Comparison of ENCODE assay signal across 8 cellular contexts in genomic region chr1:2642131-2642559, GRCh38. TPM values are rescaled to one million over a fixed set of nuclear protein-coding genes. Genes with fewer than 3 reads are reported as not detected.
A peak's percentile ranks its signal among the peaks of the same experiment; 100 is the strongest.
DNase-seq lines count a peak whose midpoint lies in the region; ATAC-seq, FAIRE-seq and TF ChIP-seq lines count a peak whose summit lies in the region.

No MANE protein-coding gene starts in this region.

- TF ChIP-seq CTCF in GM12878 (IDR thresholded peaks at IDR 0.05 in 2 of 3, conservative IDR thresholded peaks at IDR 0.05 in 1 of 3; ENCODE audit: control insufficient read depth in 2 of 3, extremely low read depth in 1 of 3, insufficient read depth in 1 of 3, low read depth in 3 of 3, low read length in 3 of 3): no peak

- H3K27me3 Mint-ChIP-seq in memory B cell: no peaks in the 10 kb centered on the region

- SMC1A ChIA-PET in GM12878 (lab: Charles Lee; ENCODE audit: uncharacterized antibody, unreplicated experiment): no interaction called here

- intact Hi-C loops in Right ventricle myocardium superior (cut with DNase I): no loop called here
- intact Hi-C loops in cardiac septum (cut with DNase I): loop anchor here (2.0 to 10.0 kb wide), 4 partner anchors 55 to 445 kb away; partner anchors contain the start of genes PANK4 and PRXL2B
- intact Hi-C loops in GM12878 (cut with micrococcal nuclease; ENCODE audit: unreplicated experiment): loop anchor here (2.0 kb wide), 1 partner anchor 55 kb away; the partner anchor contains the start of gene PRXL2B

- peak overlapping the region; percentile 92 for H3K27ac Mint-ChIP-seq in memory B cell

- H4K20me1 ChIP-seq in GM12878 (ENCODE audit: control insufficient read depth, insufficient read depth): no peaks in the 10 kb centered on the region

- H3K4me1 Mint-ChIP-seq in memory B cell: peaks cover 15% of the 10 kb centered on the region

- DNase-seq in Right ventricle myocardium superior (no peak), cardiac septum (ENCODE audit: low spot score) (no peak), GM12878 (ENCODE audit: low read depth, low spot score) (no peak), memory B cell (ENCODE audit: low spot score in 2 of 2) (no peak), NCI-H1417 (lab: John Stamatoyannopoulos, UW) (no peak), DMS 273 treated with DMSO at 0.1 percent for 48 hours (lab: John Stamatoyannopoulos, UW) (no peak)

- H3K4me1 ChIP-seq in GM12878 (ENCODE audit: control insufficient read depth, insufficient read depth, low read length) (peaks cover 6% of the 10 kb centered on the region), urinary bladder (ENCODE audit: insufficient read depth) (peaks cover 2% of the 10 kb centered on the region)

- H3K9me3 Mint-ChIP-seq in memory B cell: peaks cover 6% of the 10 kb centered on the region

- H3K79me2 ChIP-seq in GM12878 (ENCODE audit: control insufficient read depth, insufficient read depth, low read length): peaks cover 4% of the 10 kb centered on the region

- H3K9me3 ChIP-seq in GM12878 (replicated peaks; ENCODE audit: control insufficient read depth, insufficient read depth, low read length): peaks cover 5% of the 10 kb centered on the region; the same call in 2 of the 3 replicates

- H3K9ac ChIP-seq in GM12878 (ENCODE audit: control insufficient read depth, insufficient read depth, low read length): peak overlapping the region; percentile 89

- H2AFZ ChIP-seq in GM12878 (ENCODE audit: control insufficient read depth, low read depth, low read length): peak overlapping the region; percentile 95; the same call in 1 of the 2 replicates

- H3K27ac ChIP-seq in GM12878 (ENCODE audit: control insufficient read depth, insufficient read depth) (peak overlapping the region; percentile 91), urinary bladder (ENCODE audit: low read depth) (no peak overlapping the region)

- FAIRE-seq in GM12878 (lab: Jason Lieb, UNC): no peak

- POLR2A ChIA-PET in GM12878 (lab: Charles Lee): no interaction called here

- CTCF ChIA-PET in GM12878 (lab: Yijun Ruan, JAX): no interaction called here

- TF ChIP-seq POLR2A in GM12878 (IDR thresholded peaks at IDR 0.05; ENCODE audit: low read depth, low read length): no peak

- RAD21 ChIA-PET in GM12878 (lab: Charles Lee; ENCODE audit: unreplicated experiment): no interaction called here

- peaks cover 2% of the 10 kb centered on the region for H3K36me3 Mint-ChIP-seq in memory B cell

- TSS peak; percentile 70 for BruUV-seq in GM12878 (replicated peaks; lab: Mats Ljungman, UMichigan)

- H3K36me3 ChIP-seq in GM12878 (ENCODE audit: control insufficient read depth in 2 of 2, insufficient read depth in 2 of 2, low read length in 1 of 2): no peaks in the 10 kb centered on the region
- H3K36me3 ChIP-seq in urinary bladder (ENCODE audit: insufficient read depth): no peaks in the 10 kb centered on the region

- TF ChIP-seq EP300 in GM12878 (IDR thresholded peaks at IDR 0.05; ENCODE audit: borderline replicate concordance in 1 of 2, control insufficient read depth in 1 of 2, low read depth in 2 of 2, low read length in 2 of 2): no peak

- peak overlapping the region; percentile 93 for H3K4me3 Mint-ChIP-seq in memory B cell

- in situ Hi-C loops in GM12878 (cut with MboI): no loop called here

- no peaks in the 10 kb centered on the region; a peak in 1 of 4 replicates for H3K27me3 ChIP-seq in GM12878 (replicated peaks in 1 of 2; ENCODE audit: control insufficient read depth in 2 of 2, insufficient read depth in 2 of 2, low read length in 1 of 2)

- 37% methylated on average over 11 of the region's 11 CpGs for WGBS in GM12878 (ENCODE audit: insufficient coverage, insufficient replicate concordance, low lambda C conversion rate, missing lambda C conversion rate)
- 29% methylated on average over 11 of the region's 11 CpGs for WGBS in urinary bladder

- peak overlapping the region; percentile 98 for H3K4me2 ChIP-seq in GM12878 (ENCODE audit: control insufficient read depth, insufficient read depth)

- H3K4me3 ChIP-seq in GM12878: peak overlapping the region; percentile 90
- H3K4me3 ChIP-seq in urinary bladder (ENCODE audit: low read depth, low read length): peak overlapping the region; percentile 87

- ATAC-seq in Right ventricle myocardium superior (ENCODE audit: poor library complexity) (peak; percentile 14), GM12878 (no peak), memory B cell (ENCODE audit: low read depth) (no peak), HG03342 (IDR thresholded peaks at IDR 0.05; ENCODE audit: unreplicated experiment) (no peak)

- TF ChIP-seq RAD21 in GM12878 (IDR thresholded peaks at IDR 0.05; ENCODE audit: insufficient read depth, low read depth, low read length): no peak

TF ChIP-seq in GM12878, 131 proteins besides CTCF, POLR2A, EP300 and RAD21 (continues in another document):
- no peak for TF ChIP-seq JUND (IDR thresholded peaks at IDR 0.05; ENCODE audit: low read depth, low read length)
- no peak for TF ChIP-seq RCOR1 (conservative IDR thresholded peaks at IDR 0.05; ENCODE audit: low read depth, low read length)
- no peak for TF ChIP-seq ZNF687 (IDR thresholded peaks at IDR 0.05)
- no peak for TF ChIP-seq CHD1 (IDR thresholded peaks at IDR 0.05; ENCODE audit: low read depth, low read length)
- no peak for TF ChIP-seq CBX5 (IDR thresholded peaks at IDR 0.05; ENCODE audit: low read depth)
- TF ChIP-seq BHLHE40 (IDR thresholded peaks at IDR 0.05; ENCODE audit: borderline replicate concordance in 1 of 2, low read depth in 2 of 2, low read length in 1 of 2): peak in 1 of 2 experiments; percentile 67; a peak in 2 of 4 replicates

RNA-seq across cellular contexts. Expression of gene MMEL1, which starts 9.3 kb away (rescaled TPM):
- 0.48 TPM for total RNA-seq in Right ventricle myocardium superior
- total RNA-seq in cardiac septum: not detected
- total RNA-seq in GM12878 (2013; cell fraction: nucleolus; rRNA removed): not detected in 2 replicates
- total RNA-seq in GM12878 (2014; rRNA removed): not detected in 2 replicates
- not detected in 2 replicates for total RNA-seq in GM12878 (2014; rRNA removed; fragmentation: Illumina TruSeq; extraction: Trizol)
- not detected in 2 replicates for total RNA-seq in GM12878 (2021)
- polyA plus RNA-seq in GM12878 (2011; ENCODE audit: low read depth): not detected
- 0.11 and 0.13 TPM in 2 replicates for polyA plus RNA-seq in GM12878 (2011; rRNA removed)
- 0.03 and 0.18 TPM in 2 replicates for polyA plus RNA-seq in GM12878 (2011; cell fraction: cytosol; rRNA removed)
- 0.16 and 0.72 TPM in 2 replicates for polyA plus RNA-seq in GM12878 (2011; cell fraction: nucleus; rRNA removed)
- not detected in 2 replicates for polyA plus RNA-seq in GM12878 (2012)
- not detected in 2 replicates for polyA plus RNA-seq in GM12878 (2014; fragmentation: Illumina TruSeq; extraction: Trizol)
- not detected for polyA plus RNA-seq in GM12878 (2014; fragmentation: Nextera tagmentation; extraction: Ambion mirVana)
- not detected in 2 replicates for polyA plus RNA-seq in GM12878 (2014; rRNA removed)
- polyA plus RNA-seq in GM12878 (2016; fragmentation: Nextera tagmentation; extraction: Ambion mirVana): not detected
- not detected in 2 replicates for polyA minus RNA-seq in GM12878 (2011; rRNA and poly(A)+ RNA removed)
- polyA minus RNA-seq in GM12878 (2011; cell fraction: cytosol; rRNA and poly(A)+ RNA removed): not detected in 2 replicates
- polyA minus RNA-seq in GM12878 (2011; cell fraction: nucleus; rRNA and poly(A)+ RNA removed): not detected in 2 replicates
- 2.6 TPM for total RNA-seq in urinary bladder
- polyA plus RNA-seq in urinary bladder: 4.2 TPM

RNA-seq across cellular contexts. Expression of gene PRXL2B, which starts 55.6 kb away (rescaled TPM):
- total RNA-seq in Right ventricle myocardium superior (9.8 TPM), cardiac septum (3.4 TPM), GM12878 (2014; rRNA removed) (4.2 TPM in 2 replicates), GM12878 (2014; rRNA removed; fragmentation: Illumina TruSeq; extraction: Trizol) (1.8 and 1.9 TPM in 2 replicates), GM12878 (2021) (5.6 and 7.6 TPM in 2 replicates), urinary bladder (8.9 TPM)
- total RNA-seq in GM12878 (2013; cell fraction: nucleolus; rRNA removed): 6.1 and 6.2 TPM in 2 replicates
- polyA plus RNA-seq in GM12878 (2011; ENCODE audit: low read depth): 2.4 TPM
- polyA plus RNA-seq in GM12878 (2011; rRNA removed) (3.1 and 5.0 TPM in 2 replicates), GM12878 (2014; fragmentation: Illumina TruSeq; extraction: Trizol) (1.3 and 2.7 TPM in 2 replicates), GM12878 (2014; fragmentation: Nextera tagmentation; extraction: Ambion mirVana) (under 1 TPM; 0.44 to 0.53 TPM), GM12878 (2014; rRNA removed) (5.5 and 6.8 TPM in 2 replicates), GM12878 (2016; fragmentation: Nextera tagmentation; extraction: Ambion mirVana) (1 to 10 TPM; 3.8 to 4.8 TPM), urinary bladder (25.0 TPM)
- polyA plus RNA-seq in GM12878 (2011; cell fraction: cytosol; rRNA removed): 8.8 and 10.6 TPM in 2 replicates
- polyA plus RNA-seq in GM12878 (2011; cell fraction: nucleus; rRNA removed): 19.6 and 22.7 TPM in 2 replicates
- 7.7 and 7.9 TPM in 2 replicates for polyA plus RNA-seq in GM12878 (2012)
- polyA minus RNA-seq in GM12878 (2011; rRNA and poly(A)+ RNA removed): 1.1 and 5.2 TPM in 2 replicates
- polyA minus RNA-seq in GM12878 (2011; cell fraction: cytosol; rRNA and poly(A)+ RNA removed): 1.6 and 2.6 TPM in 2 replicates
- 3.0 and 3.5 TPM in 2 replicates for polyA minus RNA-seq in GM12878 (2011; cell fraction: nucleus; rRNA and poly(A)+ RNA removed)
